In genomic region chr15:73305331-73306211, GRCh38 we compare ENCODE assay signal across 8 cellular contexts.
DNase-seq lines count a peak whose midpoint lies in the region; ATAC-seq, FAIRE-seq and TF ChIP-seq lines count a peak whose summit lies in the region.

No MANE protein-coding gene starts in this region.

- CTCF ChIA-PET in activated CD8-positive, alpha-beta T cell treated with anti-CD3 and anti-CD28 coated beads for 36 hours (lab: Charles Lee), result interaction anchor here (1.0 to 1.2 kb wide), 3 partner anchors 12 to 330 kb away, joined by 4 read pairs; no protein-coding TSS in a partner anchor

- no peaks in the 10 kb centered on the region for H4K20me1 ChIP-seq in hepatocyte (ENCODE audit: insufficient read depth, poor library complexity, severe bottlenecking)

- no peak overlapping the region for H3K27ac Mint-ChIP-seq in activated CD8-positive, alpha-beta T cell treated with anti-CD3 and anti-CD28 coated beads for 36 hours

- H3K4me1 ChIP-seq in hepatocyte (ENCODE audit: insufficient read depth), result no peaks in the 10 kb centered on the region

- intact Hi-C loops in activated CD8-positive, alpha-beta T cell treated with anti-CD3 and anti-CD28 coated beads for 36 hours (cut with micrococcal nuclease), result loop anchor here (10.0 kb wide), 1 partner anchor 399 kb away; no protein-coding TSS in a partner anchor

- no peak for TF ChIP-seq POLR2A in H54 (IDR thresholded peaks at IDR 0.05; ENCODE audit: low read depth, low read length)

- no peaks in the 10 kb centered on the region for H3K9me3 ChIP-seq in hepatocyte (ENCODE audit: low read depth)

- H3K4me3 Mint-ChIP-seq in activated CD8-positive, alpha-beta T cell treated with anti-CD3 and anti-CD28 coated beads for 36 hours, result no peak overlapping the region

- no peaks in the 10 kb centered on the region for H3K36me3 ChIP-seq in hepatocyte (replicated peaks; ENCODE audit: insufficient read depth, low read depth)

- H3K79me2 ChIP-seq in hepatocyte, result no peaks in the 10 kb centered on the region

- H3K9me2 ChIP-seq in hepatocyte (replicated peaks; ENCODE audit: insufficient read depth), result no peaks in the 10 kb centered on the region

- TF ChIP-seq CTCF in C4-2B (conservative IDR thresholded peaks at IDR 0.05), result peak; percentile 77
- peak; percentile 49 for TF ChIP-seq CTCF in activated CD8-positive, alpha-beta T cell treated with anti-CD3 and anti-CD28 coated beads for 36 hours (IDR thresholded peaks at IDR 0.05)
- peak; percentile 73 for TF ChIP-seq CTCF in hepatocyte (IDR thresholded peaks at IDR 0.05; ENCODE audit: poor library complexity)

- H3K36me3 Mint-ChIP-seq in activated CD8-positive, alpha-beta T cell treated with anti-CD3 and anti-CD28 coated beads for 36 hours (ENCODE audit: low read depth), result no peaks in the 10 kb centered on the region

- H3K27me3 ChIP-seq in hepatocyte, result no peaks in the 10 kb centered on the region

- DNase-seq in H54 (ENCODE audit: insufficient read length, low spot score) (peak; percentile 40), NCI-H2227 (lab: John Stamatoyannopoulos, UW; ENCODE audit: unreplicated experiment) (peak; percentile 75), hepatocyte (ENCODE audit: low spot score) (peak; percentile 82), stromal cell of bone marrow (ENCODE audit: low read depth) (peak; percentile 28)
- DNase-seq in activated CD8-positive, alpha-beta T cell treated with anti-CD3 and anti-CD28 coated beads for 36 hours, result peak; percentile 55

- no peak overlapping the region for H3K4me3 ChIP-seq in hepatocyte

- no peak overlapping the region for H3K27ac ChIP-seq in C4-2B
- no peak overlapping the region for H3K27ac ChIP-seq in hepatocyte

- no peaks in the 10 kb centered on the region for H3K9me3 Mint-ChIP-seq in activated CD8-positive, alpha-beta T cell treated with anti-CD3 and anti-CD28 coated beads for 36 hours

- no peak for FAIRE-seq in H54 (lab: Jason Lieb, UNC)

- WGBS in hepatocyte (ENCODE audit: low lambda C conversion rate, missing lambda C conversion rate), result 70% methylated on average over 12 of the region's 12 CpGs

- H2AFZ ChIP-seq in hepatocyte, result no peak overlapping the region

- H3K4me2 ChIP-seq in hepatocyte, result no peak overlapping the region

- H3K27me3 Mint-ChIP-seq in activated CD8-positive, alpha-beta T cell treated with anti-CD3 and anti-CD28 coated beads for 36 hours, result peaks cover 3% of the 10 kb centered on the region

- peaks cover 8% of the 10 kb centered on the region for H3K4me1 Mint-ChIP-seq in activated CD8-positive, alpha-beta T cell treated with anti-CD3 and anti-CD28 coated beads for 36 hours (ENCODE audit: low read depth)

- no peak for ATAC-seq in activated CD8-positive, alpha-beta T cell treated with anti-CD3 and anti-CD28 coated beads for 36 hours
- ATAC-seq in GM18867 (IDR thresholded peaks at IDR 0.05; ENCODE audit: unreplicated experiment), result no peak
- ATAC-seq in GM19452 (IDR thresholded peaks at IDR 0.05; ENCODE audit: unreplicated experiment), result no peak

- POLR2A ChIA-PET in activated CD8-positive, alpha-beta T cell treated with anti-CD3 and anti-CD28 coated beads for 36 hours (lab: Charles Lee), result no interaction called here

Comparison
In these comparisons a context has a peak if more than half of its experiments do, and no peak if none do; other contexts are left out.
1. DNase-seq: peak in every context shown above with its lines; median percentile 82 in hepatocyte; 75 in NCI-H2227; 55 in activated CD8-positive, alpha-beta T cell treated with anti-CD3 and anti-CD28 coated beads for 36 hours; 40 in H54; 28 in stromal cell of bone marrow.